1 cellular context compared by ENCODE assay signal in genomic region chr14:53956427-53957201, GRCh38.
TF ChIP-seq lines count a peak whose summit lies in the region.

Gene BMP4, minus strand, starts transcription at chr14:53956825. Its CDS starts 4,603 bp downstream, at chr14:53952222.

TF ChIP-seq in HepG2, 621 proteins besides CTCF, POLR2A, EP300 and RAD21 (continued from another document and continues in another):
- TF ChIP-seq PAXIP1 (CRISPR knock-in tag; conservative IDR thresholded peaks at IDR 0.05) (no peak; the same call in 1 of the 2 replicates), ZNF549 (CRISPR knock-in tag; IDR thresholded peaks at IDR 0.05) (no peak), ZNF225 (CRISPR knock-in tag; IDR thresholded peaks at IDR 0.05) (peak; percentile 66; the same call in 1 of the 2 replicates), NR3C1 (CRISPR knock-in tag; IDR thresholded peaks at IDR 0.05) (no peak), ZNF660 (CRISPR knock-in tag; IDR thresholded peaks at IDR 0.05; ENCODE audit: borderline replicate concordance, low read depth) (no peak), ZBTB49 (CRISPR knock-in tag; IDR thresholded peaks at IDR 0.05; ENCODE audit: borderline replicate concordance) (no peak), ZNF781 (CRISPR knock-in tag; IDR thresholded peaks at IDR 0.05; ENCODE audit: borderline replicate concordance, not compliant biosample characterization) (peak; percentile 63), ZNF589 (CRISPR knock-in tag; conservative IDR thresholded peaks at IDR 0.05) (no peak; the same call in 1 of the 2 replicates), HMG20B (CRISPR knock-in tag; conservative IDR thresholded peaks at IDR 0.05) (no peak), WIZ (CRISPR knock-in tag; IDR thresholded peaks at IDR 0.05) (0 out of 2 replicates have a peak, but pooled peaks have one; percentile 54), HOXA3 (CRISPR knock-in tag; IDR thresholded peaks at IDR 0.05) (peak; percentile 81), NFAT5 (CRISPR knock-in tag; IDR thresholded peaks at IDR 0.05) (peak; percentile 92), CHD4 (IDR thresholded peaks at IDR 0.05; ENCODE audit: borderline replicate concordance, low read length) (no peak), ZNF839 (CRISPR knock-in tag; IDR thresholded peaks at IDR 0.05; ENCODE audit: borderline replicate concordance) (no peak), SCMH1 (CRISPR knock-in tag; IDR thresholded peaks at IDR 0.05; ENCODE audit: borderline replicate concordance) (no peak), ZNF296 (CRISPR knock-in tag; conservative IDR thresholded peaks at IDR 0.05) (peak; percentile 80; the same call in 1 of the 2 replicates), EEA1 (CRISPR knock-in tag; IDR thresholded peaks at IDR 0.05; ENCODE audit: borderline replicate concordance) (no peak), RBM39 (IDR thresholded peaks at IDR 0.05; ENCODE audit: low read depth, low read length, poor library complexity, severe bottlenecking) (peak; percentile 71), ZNF20 (CRISPR knock-in tag; IDR thresholded peaks at IDR 0.05) (no peak), ZNF652 (CRISPR knock-in tag; IDR thresholded peaks at IDR 0.05; ENCODE audit: borderline replicate concordance, low read depth) (no peak; the same call in 1 of the 2 replicates), PRMT3 (CRISPR knock-in tag; IDR thresholded peaks at IDR 0.05; ENCODE audit: borderline replicate concordance, low read depth) (peak; percentile 56; the same call in 1 of the 2 replicates), KAT2B (IDR thresholded peaks at IDR 0.05; ENCODE audit: borderline replicate concordance, low read depth, low read length) (no peak), ZNF451 (CRISPR knock-in tag; IDR thresholded peaks at IDR 0.05) (peak; percentile 73; the same call in 1 of the 2 replicates), ZNF775 (CRISPR knock-in tag; IDR thresholded peaks at IDR 0.05; ENCODE audit: borderline replicate concordance) (no peak), IRF9 (CRISPR knock-in tag; IDR thresholded peaks at IDR 0.05; ENCODE audit: borderline replicate concordance) (peak; percentile 76; the same call in 1 of the 2 replicates), CBX5 (CRISPR knock-in tag; IDR thresholded peaks at IDR 0.05; ENCODE audit: borderline replicate concordance) (no peak), CCDC6 (CRISPR knock-in tag; IDR thresholded peaks at IDR 0.05) (peak; percentile 82), ZNF33A (CRISPR knock-in tag; IDR thresholded peaks at IDR 0.05; ENCODE audit: borderline replicate concordance) (no peak), ZFP37 (CRISPR knock-in tag; IDR thresholded peaks at IDR 0.05; ENCODE audit: borderline replicate concordance) (peak; percentile 85; the same call in 1 of the 2 replicates), TIGD3 (CRISPR knock-in tag; IDR thresholded peaks at IDR 0.05; ENCODE audit: borderline replicate concordance) (peak; percentile 59; the same call in 1 of the 2 replicates), SIX4 (CRISPR knock-in tag; IDR thresholded peaks at IDR 0.05) (peak; percentile 79; the same call in 1 of the 2 replicates), HNF4A (CRISPR knock-in tag; IDR thresholded peaks at IDR 0.05) (no peak), ZNF251 (CRISPR knock-in tag; IDR thresholded peaks at IDR 0.05) (no peak), TMF1 (CRISPR knock-in tag; IDR thresholded peaks at IDR 0.05; ENCODE audit: low read depth) (peak; percentile 6; the same call in 1 of the 2 replicates), HOXA7 (CRISPR knock-in tag; IDR thresholded peaks at IDR 0.05) (no peak), CENPX (CRISPR knock-in tag; IDR thresholded peaks at IDR 0.05) (no peak), TFE3 (CRISPR knock-in tag; IDR thresholded peaks at IDR 0.05) (peak; percentile 82; the same call in 1 of the 2 replicates), RORA (CRISPR knock-in tag; IDR thresholded peaks at IDR 0.05) (no peak), CSRNP1 (CRISPR knock-in tag; IDR thresholded peaks at IDR 0.05) (peak; percentile 68; the same call in 1 of the 2 replicates), ZSCAN31 (CRISPR knock-in tag; IDR thresholded peaks at IDR 0.05; ENCODE audit: low read depth) (peak; percentile 87), E2F1 (CRISPR knock-in tag; IDR thresholded peaks at IDR 0.05) (peak; percentile 66; the same call in 1 of the 2 replicates)
